21 cellular contexts compared by ENCODE assay signal in genomic region chr5:180251887-180252286, GRCh38. TPM values are rescaled to one million over a fixed set of nuclear protein-coding genes. Genes with fewer than 3 reads are reported as not detected.
DNase-seq lines count a peak whose midpoint lies in the region; ATAC-seq, FAIRE-seq and TF ChIP-seq lines count a peak whose summit lies in the region.
"Had no signal": no experiment of that assay in that cellular context is flagged by ENCODE, and none has a peak within 500 bp of the region (broad histone marks: within the 10 kb centered on the region; RNA-seq: fewer than 3 reads in every experiment).

No MANE protein-coding gene starts in this region.

- no peaks in the 10 kb centered on the region for H3K4me1 Mint-ChIP-seq in endothelial cell (ENCODE audit: unreplicated experiment)
- H3K4me1 Mint-ChIP-seq: CD14-positive monocyte, H9, IgD-negative memory B cell had no signal

- DNase-seq in GM12878 (ENCODE audit: low read depth, low spot score) (no peak), endothelial cell (ENCODE audit: low spot score) (no peak), Karpas-422 (no peak)
- no peak for DNase-seq in activated CD4-positive, alpha-beta T cell treated with anti-CD3 and anti-CD28 coated beads for 48 hours
- DNase-seq: CD8-positive, alpha-beta T cell; COR-L47; DMS153; DMS79 treated with DMSO at 0.1 percent for 48 hours; GF-D8; GOT3; H9 had no signal

- POLR2A ChIA-PET in GM12878 (lab: Charles Lee) = no interaction called here

- no peaks in the 10 kb centered on the region for H3K9me2 ChIP-seq in Karpas-422 (replicated peaks; ENCODE audit: insufficient read depth, low read length)

- no peak overlapping the region for H3K4me2 ChIP-seq in GM12878 (ENCODE audit: control insufficient read depth, insufficient read depth)
- H3K4me2 ChIP-seq in Karpas-422 (ENCODE audit: low read depth, low read length, poor library complexity, severe bottlenecking) = no peak overlapping the region
- H3K4me2 ChIP-seq: A549 had no signal

- TF ChIP-seq CTCF in GM12878 (IDR thresholded peaks at IDR 0.05 in 2 of 3, conservative IDR thresholded peaks at IDR 0.05 in 1 of 3; ENCODE audit: control insufficient read depth in 2 of 3, extremely low read depth in 1 of 3, insufficient read depth in 1 of 3, low read depth in 3 of 3, low read length in 3 of 3) (no peak), endothelial cell (IDR thresholded peaks at IDR 0.05; ENCODE audit: unreplicated experiment) (no peak)

- in situ Hi-C loops in GM12878 (cut with MboI) = no loop called here

- no peaks in the 10 kb centered on the region for H4K20me1 ChIP-seq in GM12878 (ENCODE audit: control insufficient read depth, insufficient read depth)
- H4K20me1 ChIP-seq in Karpas-422 (ENCODE audit: insufficient read depth, low read depth, low read length) = no peaks in the 10 kb centered on the region

- CTCF ChIA-PET in GM12878 (lab: Yijun Ruan, JAX) = no interaction called here

- no peak overlapping the region for H3K27ac Mint-ChIP-seq in endothelial cell (ENCODE audit: unreplicated experiment)
- H3K27ac Mint-ChIP-seq: CD14-positive monocyte; CD8-positive, alpha-beta T cell; H9; IgD-negative memory B cell had no signal

- no peaks in the 10 kb centered on the region for H3K4me1 ChIP-seq in GM12878 (ENCODE audit: control insufficient read depth, insufficient read depth, low read length)
- no peaks in the 10 kb centered on the region for H3K4me1 ChIP-seq in skeletal muscle tissue (ENCODE audit: control insufficient read depth in 3 of 3, insufficient read depth in 3 of 3, low read length in 3 of 3)
- no peaks in the 10 kb centered on the region for H3K4me1 ChIP-seq in Karpas-422 (ENCODE audit: low read length)
- H3K4me1 ChIP-seq: A549, BE2C had no signal

- RAD21 ChIA-PET in GM12878 (lab: Charles Lee; ENCODE audit: unreplicated experiment) = no interaction called here

- H3K36me3 ChIP-seq in GM12878 (ENCODE audit: control insufficient read depth in 2 of 2, insufficient read depth in 2 of 2, low read length in 1 of 2) (peaks cover 2 to 17% of the 10 kb centered on the region in 2 experiments), skeletal muscle tissue (ENCODE audit: control insufficient read depth in 3 of 3, insufficient read depth in 3 of 3, low read length in 3 of 3) (peaks cover 61 to 75% (median 71%) of the 10 kb centered on the region in 3 donors), Karpas-422 (ENCODE audit: insufficient read depth, low read length) (peaks cover 71% of the 10 kb centered on the region)

- TF ChIP-seq EP300 in GM12878 (IDR thresholded peaks at IDR 0.05; ENCODE audit: borderline replicate concordance in 1 of 2, control insufficient read depth in 1 of 2, low read depth in 2 of 2, low read length in 2 of 2) = no peak

- peaks cover 39% of the 10 kb centered on the region; the same call in 2 of the 3 replicates for H3K9me3 ChIP-seq in GM12878 (replicated peaks; ENCODE audit: control insufficient read depth, insufficient read depth, low read length)
- peaks cover 37 to 68% (median 57%) of the 10 kb centered on the region in 3 donors for H3K9me3 ChIP-seq in skeletal muscle tissue (ENCODE audit: control insufficient read depth in 3 of 3, low read length in 3 of 3)
- peaks cover 25% of the 10 kb centered on the region for H3K9me3 ChIP-seq in Karpas-422 (ENCODE audit: low read length)

- peak overlapping the region; percentile 80 for H3K4me3 Mint-ChIP-seq in endothelial cell (ENCODE audit: unreplicated experiment)
- H3K4me3 Mint-ChIP-seq: CD14-positive monocyte; CD8-positive, alpha-beta T cell; H9 had no signal

- no TSS peak for BruUV-seq in GM12878 (replicated peaks; lab: Mats Ljungman, UMichigan)

- peaks cover 95% of the 10 kb centered on the region for H3K36me3 Mint-ChIP-seq in endothelial cell (ENCODE audit: low read depth, unreplicated experiment)

- FAIRE-seq in GM12878 (lab: Jason Lieb, UNC) = no peak
- FAIRE-seq: A549, D721Med, GM18507 had no signal

- H2AFZ ChIP-seq in GM12878 (ENCODE audit: control insufficient read depth, low read depth, low read length) = no peak overlapping the region
- H2AFZ ChIP-seq in Karpas-422 (ENCODE audit: low read length) = no peak overlapping the region

- intact Hi-C loops in GM12878 (cut with micrococcal nuclease; ENCODE audit: unreplicated experiment) = no loop called here

- H3K9ac ChIP-seq in GM12878 (ENCODE audit: control insufficient read depth, insufficient read depth, low read length) (no peak overlapping the region), skeletal muscle tissue (ENCODE audit: low read depth in 1 of 3, low read length in 3 of 3) (no peak overlapping the region), Karpas-422 (ENCODE audit: low read length) (no peak overlapping the region)

- no peak for ATAC-seq in GM12878
- no peak for ATAC-seq in HG03045 (IDR thresholded peaks at IDR 0.05; ENCODE audit: unreplicated experiment)
- ATAC-seq: A549; CD8-positive, alpha-beta T cell had no signal

- H3K27ac ChIP-seq in GM12878 (ENCODE audit: control insufficient read depth, insufficient read depth) (no peak overlapping the region), skeletal muscle tissue (ENCODE audit: low read depth, low read length) (no peak overlapping the region), Karpas-422 (ENCODE audit: low read length) (no peak overlapping the region)
- H3K27ac ChIP-seq: A549 had no signal

- WGBS in GM12878 (ENCODE audit: insufficient coverage, insufficient replicate concordance, low lambda C conversion rate, missing lambda C conversion rate) = 98% methylated on average over 7 of the region's 7 CpGs

- peaks cover 9% of the 10 kb centered on the region for H3K27me3 Mint-ChIP-seq in endothelial cell (ENCODE audit: unreplicated experiment)
- H3K27me3 Mint-ChIP-seq: IgD-negative memory B cell had no signal

- no peaks in the 10 kb centered on the region for H3K79me2 ChIP-seq in GM12878 (ENCODE audit: control insufficient read depth, insufficient read depth, low read length)
- no peaks in the 10 kb centered on the region for H3K79me2 ChIP-seq in Karpas-422 (ENCODE audit: low read length)

- H3K9me3 Mint-ChIP-seq in endothelial cell (ENCODE audit: unreplicated experiment) = peaks cover 38% of the 10 kb centered on the region

- H3K27me3 ChIP-seq in GM12878 (replicated peaks in 1 of 2; ENCODE audit: control insufficient read depth in 2 of 2, insufficient read depth in 2 of 2, low read length in 1 of 2) (no peaks in the 10 kb centered on the region), skeletal muscle tissue (ENCODE audit: control insufficient read depth in 3 of 3, insufficient read depth in 3 of 3, low read length in 3 of 3) (no peaks in the 10 kb centered on the region), Karpas-422 (ENCODE audit: low read length) (no peaks in the 10 kb centered on the region)
- H3K27me3 ChIP-seq: BE2C had no signal

- SMC1A ChIA-PET in GM12878 (lab: Charles Lee; ENCODE audit: uncharacterized antibody, unreplicated experiment) = interaction anchor here (1.1 kb wide), 1 partner anchor 12 kb away, joined by 3 read pairs; no protein-coding TSS in a partner anchor

- TF ChIP-seq RAD21 in GM12878 (IDR thresholded peaks at IDR 0.05; ENCODE audit: insufficient read depth, low read depth, low read length) = no peak

- H3K4me3 ChIP-seq in GM12878 (no peak overlapping the region), skeletal muscle tissue (ENCODE audit: low read length in 3 of 3) (peak overlapping the region; percentile 19 to 39 (median 29)), Karpas-422 (ENCODE audit: low read length) (no peak overlapping the region)
- H3K4me3 ChIP-seq: A549 had no signal

- TF ChIP-seq POLR2A in GM12878 (IDR thresholded peaks at IDR 0.05; ENCODE audit: low read depth, low read length) = no peak

TF ChIP-seq in GM12878, 131 proteins besides CTCF, POLR2A, EP300 and RAD21 (continues in another document):
- TF ChIP-seq ZNF384 (IDR thresholded peaks at IDR 0.05; ENCODE audit: borderline replicate concordance, low read depth, low read length) = no peak

RNA-seq across cellular contexts. Expression of gene MAPK9, which starts 40.0 kb away (rescaled TPM):
- 40.4 and 43.5 TPM in 2 replicates for total RNA-seq in GM12878 (2013; cell fraction: nucleolus; rRNA removed)
- total RNA-seq in GM12878 (2014; rRNA removed) (18.5 and 19.5 TPM in 2 replicates), GM12878 (2014; rRNA removed; fragmentation: Illumina TruSeq; extraction: Trizol) (23.6 and 23.9 TPM in 2 replicates), GM12878 (2021) (29.9 and 31.1 TPM in 2 replicates), endothelial cell (ENCODE audit: unreplicated experiment) (51.5 TPM), skeletal muscle tissue (31.3 TPM)
- 16.3 TPM for polyA plus RNA-seq in GM12878 (2011; ENCODE audit: low read depth)
- polyA plus RNA-seq in GM12878 (2011; rRNA removed) (52.9 and 57.9 TPM in 2 replicates), GM12878 (2014; fragmentation: Illumina TruSeq; extraction: Trizol) (33.5 and 43.4 TPM in 2 replicates), GM12878 (2014; fragmentation: Nextera tagmentation; extraction: Ambion mirVana) (1 to 10 TPM; 4.8 to 6.8 TPM), GM12878 (2014; rRNA removed) (23.1 and 26.8 TPM in 2 replicates), GM12878 (2016; fragmentation: Nextera tagmentation; extraction: Ambion mirVana) (10 to 100 TPM in 1 of 2 experiments, 1 to 10 TPM in 1; 2.1 to 20.3 TPM)
- polyA plus RNA-seq in GM12878 (2011; cell fraction: cytosol; rRNA removed) = 28.4 and 31.9 TPM in 2 replicates
- polyA plus RNA-seq in GM12878 (2011; cell fraction: nucleus; rRNA removed) = 26.9 and 32.0 TPM in 2 replicates
- polyA plus RNA-seq in GM12878 (2012) = 15.5 and 16.2 TPM in 2 replicates
- polyA minus RNA-seq in GM12878 (2011; rRNA and poly(A)+ RNA removed) = 53.9 and 58.7 TPM in 2 replicates
- polyA minus RNA-seq in GM12878 (2011; cell fraction: cytosol; rRNA and poly(A)+ RNA removed) = 16.2 and 20.4 TPM in 2 replicates
- 16.1 and 26.7 TPM in 2 replicates for polyA minus RNA-seq in GM12878 (2011; cell fraction: nucleus; rRNA and poly(A)+ RNA removed)
- total RNA-seq in Karpas-422 (2014; rRNA removed; shearing (Covaris generic); ENCODE audit: low replicate concordance) = 26.8 and 33.0 TPM in 2 replicates

RNA-seq across cellular contexts. Expression of gene RASGEF1C, which starts 42.9 kb away (rescaled TPM):
- not detected in 2 replicates for total RNA-seq in GM12878 (2013; cell fraction: nucleolus; rRNA removed)
- total RNA-seq in GM12878 (2014; rRNA removed) (not detected in 2 replicates), GM12878 (2014; rRNA removed; fragmentation: Illumina TruSeq; extraction: Trizol) (not detected in 2 replicates), GM12878 (2021) (not detected in 2 replicates), endothelial cell (ENCODE audit: unreplicated experiment) (0.64 TPM), skeletal muscle tissue (5.7 TPM)
- not detected for polyA plus RNA-seq in GM12878 (2011; ENCODE audit: low read depth)
- polyA plus RNA-seq in GM12878 (2011; rRNA removed) (not detected in 2 replicates), GM12878 (2014; fragmentation: Illumina TruSeq; extraction: Trizol) (not detected in 2 replicates), GM12878 (2014; fragmentation: Nextera tagmentation; extraction: Ambion mirVana) (not detected), GM12878 (2014; rRNA removed) (not detected in 2 replicates), GM12878 (2016; fragmentation: Nextera tagmentation; extraction: Ambion mirVana) (not detected)
- polyA plus RNA-seq in GM12878 (2011; cell fraction: cytosol; rRNA removed) = not detected in 2 replicates
- not detected in 2 replicates for polyA plus RNA-seq in GM12878 (2011; cell fraction: nucleus; rRNA removed)
- not detected in 2 replicates for polyA plus RNA-seq in GM12878 (2012)
- not detected in 2 replicates for polyA minus RNA-seq in GM12878 (2011; rRNA and poly(A)+ RNA removed)
- polyA minus RNA-seq in GM12878 (2011; cell fraction: cytosol; rRNA and poly(A)+ RNA removed) = not detected in 2 replicates
- not detected in 2 replicates for polyA minus RNA-seq in GM12878 (2011; cell fraction: nucleus; rRNA and poly(A)+ RNA removed)
- not detected in 2 replicates for total RNA-seq in Karpas-422 (2014; rRNA removed; shearing (Covaris generic); ENCODE audit: low replicate concordance)
- total RNA-seq: CD8-positive, alpha-beta T cell; HT-29 had no signal
- polyA plus RNA-seq: AG04450, CD14-positive monocyte, IgD-negative memory B cell had no signal

Comparison
In these comparisons a context has a peak if more than half of its experiments do, and no peak if none do; other contexts are left out.
1. H3K4me3 ChIP-seq: peak in skeletal muscle tissue (3 of 3); none in GM12878 (single experiment) and Karpas-422 (single experiment).